ENCODE assay signal across 8 cellular contexts in genomic region chr17:751269-752001, GRCh38. TPM values are rescaled to one million over a fixed set of nuclear protein-coding genes. Genes with fewer than 3 reads are reported as not detected.
DNase-seq lines count a peak whose midpoint lies in the region; ATAC-seq and TF ChIP-seq lines count a peak whose summit lies in the region.

No MANE protein-coding gene starts in this region.

- peaks cover 0 to 20% of the 10 kb centered on the region in 2 donors for H3K36me3 ChIP-seq in left lung

- intact Hi-C loops in left lung (cut with DNase I) = no loop called here

- peak; percentile 15 for DNase-seq in COR-L47 (lab: John Stamatoyannopoulos, UW)
- peak; percentile 47 for DNase-seq in HT-29 (ENCODE audit: low spot score)
- peak; percentile 62 for DNase-seq in UCSD-AML1 (lab: John Stamatoyannopoulos, UW; ENCODE audit: unreplicated experiment)
- DNase-seq in central memory CD4-positive, alpha-beta T cell = peak; percentile 55
- DNase-seq in left lung = no peak
- peak in 2 of 3 experiments; percentile 14 to 38 for DNase-seq in stimulated activated CD4-positive, alpha-beta T cell treated with anti-CD3 and anti-CD28 coated beads, TNF-alpha, amount 100 ng/mL, for 24 hours (ENCODE audit: low read depth in 3 of 3)
- DNase-seq in NCI-H526 treated with DMSO at 0.1 percent for 48 hours (lab: John Stamatoyannopoulos, UW) = no peak

- peak; percentile 28 for ATAC-seq in GM21381 (IDR thresholded peaks at IDR 0.05; ENCODE audit: unreplicated experiment)
- peak; percentile 10 for ATAC-seq in left lung

- peak overlapping the region; percentile 94 to 96 for H3K4me3 ChIP-seq in left lung

- H3K9me3 ChIP-seq in left lung = no peaks in the 10 kb centered on the region

- H3K27me3 ChIP-seq in left lung = no peaks in the 10 kb centered on the region

- no peak for TF ChIP-seq CTCF in left lung (IDR thresholded peaks at IDR 0.05)

- peaks cover 9 to 25% of the 10 kb centered on the region in 2 donors for H3K4me1 ChIP-seq in left lung

- peak overlapping the region; percentile 75 to 82 for H3K27ac ChIP-seq in left lung

RNA-seq across cellular contexts. Expression of gene GEMIN4, which starts 0.6 kb away (rescaled TPM):
- 34.4 and 35.2 TPM in 2 replicates for total RNA-seq in HT-29 (2014; rRNA removed; shearing (Covaris generic))
- total RNA-seq in left lung = 10 to 100 TPM; 14.0 to 18.6 TPM

RNA-seq across cellular contexts. Expression of gene TLCD3A, which starts 19.0 kb away (rescaled TPM):
- total RNA-seq in HT-29 (2014; rRNA removed; shearing (Covaris generic)) = 17.4 and 21.7 TPM in 2 replicates
- total RNA-seq in left lung = 10 to 100 TPM; 14.5 to 18.1 TPM

RNA-seq across cellular contexts. Expression of gene GLOD4, which starts 30.6 kb away (rescaled TPM):
- total RNA-seq in HT-29 (2014; rRNA removed; shearing (Covaris generic)) = 22.8 and 30.5 TPM in 2 replicates
- 10 to 100 TPM; 46.5 to 47.5 TPM for total RNA-seq in left lung

RNA-seq across cellular contexts. Expression of gene MRM3, which starts 30.7 kb away (rescaled TPM):
- 22.3 and 26.0 TPM in 2 replicates for total RNA-seq in HT-29 (2014; rRNA removed; shearing (Covaris generic))
- total RNA-seq in left lung = 10 to 100 TPM in 1 of 2 donors, 1 to 10 TPM in 1; 8.9 to 14.2 TPM

RNA-seq across cellular contexts. Expression of gene VPS53, which starts 36.8 kb away (rescaled TPM):
- 11.1 and 12.0 TPM in 2 replicates for total RNA-seq in HT-29 (2014; rRNA removed; shearing (Covaris generic))
- total RNA-seq in left lung = 10 to 100 TPM; 69.3 to 84.1 TPM

Comparison
In these comparisons a context has a peak if more than half of its experiments do, and no peak if none do; other contexts are left out.
1. DNase-seq: peak in COR-L47 (single experiment), HT-29 (single experiment), UCSD-AML1 (single experiment), central memory CD4-positive, alpha-beta T cell (single experiment) and stimulated activated CD4-positive, alpha-beta T cell treated with anti-CD3 and anti-CD28 coated beads, TNF-alpha, amount 100 ng/mL, for 24 hours (2 of 3); none in left lung (0 of 2) and NCI-H526 treated with DMSO at 0.1 percent for 48 hours (single experiment).